Comparison of ENCODE assay signal across 8 cellular contexts in genomic region chr10:30435499-30436117, GRCh38. TPM values are rescaled to one million over a fixed set of nuclear protein-coding genes. Genes with fewer than 3 reads are reported as not detected.
A peak's percentile ranks its signal among the peaks of the same experiment; 100 is the strongest.
DNase-seq lines count a peak whose midpoint lies in the region; ATAC-seq and TF ChIP-seq lines count a peak whose summit lies in the region.
"Not testable (repeated sequence)": the region's sequence is repeated elsewhere in the genome, so short reads cannot be mapped to it uniquely, and the experiment has no call there.

No MANE protein-coding gene starts in this region.

- not testable (repeated sequence) for H3K27me3 ChIP-seq in sigmoid colon, uterus

- H3K4me3 Mint-ChIP-seq in activated T-cell treated with anti-CD3 and anti-CD28 coated beads, Interleukin-2, amount 50 U/mL, for 72 hours = peak overlapping the region; percentile 81 to 92
- peak overlapping the region; percentile 82 for H3K4me3 Mint-ChIP-seq in chondrocyte (ENCODE audit: unreplicated experiment)
- H3K4me3 Mint-ChIP-seq in glutamatergic neuron (ENCODE audit: unreplicated experiment) = peak overlapping the region; percentile 83
- peak overlapping the region; percentile 87 for H3K4me3 Mint-ChIP-seq in mesothelial cell of epicardium

- not testable (repeated sequence) for H3K9me3 ChIP-seq in OCI-LY7 (ENCODE audit: low read length); sigmoid colon; uterus

- H2AFZ ChIP-seq in OCI-LY7 (ENCODE audit: low read length) = 0 out of 2 replicates have a peak overlapping the region, but pooled peaks have one; percentile 12

- not testable (repeated sequence) for DNase-seq in OCI-LY7 (ENCODE audit: low spot score); activated T-cell treated with anti-CD3 and anti-CD28 coated beads, Interleukin-2, amount 50 U/mL, for 72 hours; chondrocyte (ENCODE audit: low spot score); glutamatergic neuron; mesothelial cell of epicardium (ENCODE audit: low spot score in 2 of 2, unreplicated experiment in 2 of 2); sigmoid colon; uterus

- BruUV-seq in OCI-LY7 (replicated peaks; lab: Mats Ljungman, UMichigan) = not testable (repeated sequence)

- TF ChIP-seq EP300 in sigmoid colon (IDR thresholded peaks at IDR 0.05) = not testable (repeated sequence)

- 52 to 75% methylated on average over 15 of the region's 15 CpGs for WGBS in sigmoid colon, 2 donors

- intact Hi-C loops in OCI-LY7 (cut with micrococcal nuclease; ENCODE audit: unreplicated experiment) = loop anchor here (2.0 kb wide), 2 partner anchors 53 to 269 kb away; no protein-coding TSS in a partner anchor
- intact Hi-C loops in sigmoid colon (cut with DNase I); uterus (cut with DNase I; ENCODE audit: low total_unique reads): not testable (repeated sequence)

- ATAC-seq in activated T-cell treated with anti-CD3 and anti-CD28 coated beads, Interleukin-2, amount 50 U/mL, for 72 hours (replicated peaks in 1 of 2) = not testable (repeated sequence)

- H3K36me3 Mint-ChIP-seq in activated T-cell treated with anti-CD3 and anti-CD28 coated beads, Interleukin-2, amount 50 U/mL, for 72 hours (ENCODE audit: insufficient read depth in 2 of 2) = peaks cover 27 to 38% of the 10 kb centered on the region in 2 donors
- H3K36me3 Mint-ChIP-seq in chondrocyte (ENCODE audit: low read depth) = peaks cover 11% of the 10 kb centered on the region
- H3K36me3 Mint-ChIP-seq in glutamatergic neuron (ENCODE audit: unreplicated experiment); mesothelial cell of epicardium: not testable (repeated sequence)

- CTCF ChIA-PET in OCI-LY7 (lab: Charles Lee; ENCODE audit: unreplicated experiment) = not testable (repeated sequence)

- H3K27ac Mint-ChIP-seq in activated T-cell treated with anti-CD3 and anti-CD28 coated beads, Interleukin-2, amount 50 U/mL, for 72 hours = peak overlapping the region; percentile 70
- peak overlapping the region; percentile 94 for H3K27ac Mint-ChIP-seq in chondrocyte (ENCODE audit: unreplicated experiment)
- not testable (repeated sequence) for H3K27ac Mint-ChIP-seq in glutamatergic neuron (ENCODE audit: unreplicated experiment)
- H3K27ac Mint-ChIP-seq in mesothelial cell of epicardium = peak overlapping the region; percentile 97

- peak overlapping the region; percentile 67 for H3K27ac ChIP-seq in OCI-LY7 (ENCODE audit: low read depth, low read length, poor library complexity, severe bottlenecking)
- peak overlapping the region; percentile 97 to 100 (median 98) for H3K27ac ChIP-seq in sigmoid colon
- H3K27ac ChIP-seq in uterus = peak overlapping the region; percentile 97 to 99

- H3K9me3 Mint-ChIP-seq in activated T-cell treated with anti-CD3 and anti-CD28 coated beads, Interleukin-2, amount 50 U/mL, for 72 hours; chondrocyte (ENCODE audit: low read depth); mesothelial cell of epicardium: not testable (repeated sequence)
- peaks cover 12% of the 10 kb centered on the region for H3K9me3 Mint-ChIP-seq in glutamatergic neuron (ENCODE audit: unreplicated experiment)

- H3K4me1 ChIP-seq in OCI-LY7 (ENCODE audit: insufficient read depth, low read length, poor library complexity, severe bottlenecking) (peaks cover 50% of the 10 kb centered on the region), sigmoid colon (peaks cover 0 to 53% (median 43%) of the 10 kb centered on the region in 4 donors), uterus (peaks cover 5 to 11% of the 10 kb centered on the region in 2 donors)

- not testable (repeated sequence) for TF ChIP-seq CTCF in OCI-LY7 (conservative IDR thresholded peaks at IDR 0.05; ENCODE audit: low read length); chondrocyte (IDR thresholded peaks at IDR 0.05); glutamatergic neuron (IDR thresholded peaks at IDR 0.05; ENCODE audit: partially characterized antibody, unreplicated experiment); mesothelial cell of epicardium (IDR thresholded peaks at IDR 0.05; ENCODE audit: unreplicated experiment); sigmoid colon (IDR thresholded peaks at IDR 0.05); uterus (IDR thresholded peaks at IDR 0.05)

- H3K4me3 ChIP-seq in GM08714 (ENCODE audit: low read length) = peak overlapping the region; percentile 97
- H3K4me3 ChIP-seq in OCI-LY7 (ENCODE audit: low read depth, low read length, poor library complexity, severe bottlenecking) = peak overlapping the region; percentile 94
- H3K4me3 ChIP-seq in sigmoid colon = peak overlapping the region; percentile 62 to 95 (median 82)
- peak overlapping the region; percentile 68 to 84 for H3K4me3 ChIP-seq in uterus

- H3K36me3 ChIP-seq in OCI-LY7 (ENCODE audit: insufficient read depth, low read length) (peaks cover 21% of the 10 kb centered on the region), sigmoid colon (peaks cover 0 to 16% (median 3%) of the 10 kb centered on the region in 4 donors)
- H3K36me3 ChIP-seq in uterus = not testable (repeated sequence)

- not testable (repeated sequence) for H3K9me2 ChIP-seq in OCI-LY7 (ENCODE audit: insufficient read depth, low read length)

- peak overlapping the region; percentile 91 for H3K4me2 ChIP-seq in OCI-LY7 (ENCODE audit: low read length)

- not testable (repeated sequence) for H3K27me3 Mint-ChIP-seq in activated T-cell treated with anti-CD3 and anti-CD28 coated beads, Interleukin-2, amount 50 U/mL, for 72 hours (ENCODE audit: low read depth); chondrocyte (ENCODE audit: low read depth); glutamatergic neuron (ENCODE audit: unreplicated experiment); mesothelial cell of epicardium (ENCODE audit: low read depth)

- TF ChIP-seq POLR2A in sigmoid colon (IDR thresholded peaks at IDR 0.05); uterus (IDR thresholded peaks at IDR 0.05): not testable (repeated sequence)

- peaks cover 61% of the 10 kb centered on the region for H3K4me1 Mint-ChIP-seq in activated T-cell treated with anti-CD3 and anti-CD28 coated beads, Interleukin-2, amount 50 U/mL, for 72 hours (ENCODE audit: low read depth)
- H3K4me1 Mint-ChIP-seq in chondrocyte (ENCODE audit: low read depth) = peaks cover 62% of the 10 kb centered on the region
- peaks cover 32% of the 10 kb centered on the region for H3K4me1 Mint-ChIP-seq in glutamatergic neuron (ENCODE audit: low read depth, unreplicated experiment)
- H3K4me1 Mint-ChIP-seq in mesothelial cell of epicardium = peaks cover 52% of the 10 kb centered on the region

- H4K20me1 ChIP-seq in OCI-LY7 (ENCODE audit: insufficient read depth, low read length) = not testable (repeated sequence)

- POLR2A ChIA-PET in OCI-LY7 (lab: Charles Lee) = interaction anchor here (1.2 to 4.0 kb wide), 4 partner anchors 8 to 269 kb away, joined by 3 to 18 read pairs (median 14); no protein-coding TSS in a partner anchor

- peaks cover 45% of the 10 kb centered on the region for H3K79me2 ChIP-seq in OCI-LY7 (ENCODE audit: insufficient read depth, low read depth, low read length)

RNA-seq across cellular contexts. Expression of gene MAP3K8, which starts 1.6 kb away (rescaled TPM):
- total RNA-seq in OCI-LY7 (2014; rRNA removed; shearing (Covaris generic)) = 5.0 and 10.8 TPM in 2 replicates
- total RNA-seq in OCI-LY7 (2022) = 21.6 and 21.9 TPM in 2 replicates
- total RNA-seq in activated T-cell treated with anti-CD3 and anti-CD28 coated beads, Interleukin-2, amount 50 U/mL, for 72 hours = 10 to 100 TPM; 27.0 to 41.1 TPM
- total RNA-seq in chondrocyte = 8.1 to 9.4 TPM (median 8.7 TPM) in 3 replicates
- 1.7 TPM for total RNA-seq in glutamatergic neuron (ENCODE audit: unreplicated experiment)
- 25.0 to 29.0 TPM (median 25.3 TPM) in 3 replicates for total RNA-seq in mesothelial cell of epicardium
- 10 to 100 TPM; 13.6 to 66.5 (median 17.2) TPM for total RNA-seq in sigmoid colon
- 10 to 100 TPM in 1 of 3 donors, 1 to 10 TPM in 2; 6.0 to 17.5 (median 7.2) TPM for polyA plus RNA-seq in sigmoid colon
- total RNA-seq in uterus = 10 to 100 TPM; 13.3 to 63.0 (median 24.4) TPM
